8 cellular contexts compared by ENCODE assay signal in the genomic region with DNA sequence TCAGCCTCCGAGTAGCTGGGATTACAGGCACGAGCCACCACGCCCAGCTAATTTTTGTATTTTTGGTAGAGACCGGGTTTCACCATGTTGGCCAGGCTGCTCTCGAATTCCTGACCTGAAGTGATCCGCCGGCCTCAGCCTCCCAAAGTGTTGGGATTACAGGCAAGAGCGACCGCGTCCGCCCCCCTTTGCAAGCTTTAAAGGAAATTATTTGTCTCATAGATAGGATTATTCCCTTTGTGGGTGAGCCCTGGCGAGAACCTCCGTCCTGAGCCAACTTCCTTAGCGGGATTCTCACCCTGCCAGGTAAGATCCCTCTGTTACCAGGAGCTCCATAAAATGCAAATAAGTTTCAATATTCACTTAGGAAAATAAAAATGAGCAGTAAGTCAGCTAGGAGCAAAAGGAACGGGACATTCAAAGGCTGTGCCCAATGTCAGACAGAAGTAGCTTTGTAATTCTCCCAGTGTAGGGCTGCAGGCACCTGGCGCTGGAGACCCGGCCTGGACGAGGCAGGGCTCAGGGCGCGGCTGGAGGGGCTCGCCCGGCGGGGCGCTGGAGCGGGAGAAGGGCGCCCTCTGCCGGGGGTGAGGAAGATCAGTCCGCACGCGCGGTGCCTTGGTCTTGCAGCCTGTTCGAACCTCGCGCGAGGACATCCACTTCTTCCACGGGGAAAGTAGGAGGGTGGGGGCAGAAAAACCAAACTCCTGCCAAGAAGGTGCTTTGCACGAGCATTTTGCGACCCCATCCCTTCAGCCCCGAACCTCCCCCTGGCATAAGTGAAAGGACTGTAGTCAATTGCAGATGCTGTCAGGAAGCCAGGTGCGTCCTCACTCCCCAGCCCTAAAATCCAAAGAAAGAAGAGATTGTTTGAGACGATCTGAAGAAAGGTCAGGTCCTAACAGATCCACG.
DNase-seq lines count a peak whose midpoint lies in the region; ATAC-seq and TF ChIP-seq lines count a peak whose summit lies in the region.

No MANE protein-coding gene starts in this region.

- TF ChIP-seq POLR2A in GM18505 (IDR thresholded peaks at IDR 0.05; ENCODE audit: borderline replicate concordance, extremely low read depth, insufficient read depth, insufficient read length): no peak

- DNase-seq in NCI-H2227 (lab: John Stamatoyannopoulos, UW; ENCODE audit: unreplicated experiment) (peak; percentile 92), cerebellar cortex (ENCODE audit: low spot score) (peak; percentile 52), kidney tubule cell (ENCODE audit: low spot score) (peak; percentile 66)
- peak; percentile 87 for DNase-seq in activated CD4-positive, CD25-positive, alpha-beta regulatory T cell treated with anti-CD3 and anti-CD28 coated beads, Interleukin-2, amount 50 U/mL, for 72 hours
- DNase-seq in stimulated activated CD4-positive, alpha-beta T cell treated with anti-CD3 and anti-CD28 coated beads, Interleukin-15, amount 100 ng/mL, for 48 hours (ENCODE audit: low read depth in 2 of 2): peak; percentile 53 to 68

- ATAC-seq in GM18505 (IDR thresholded peaks at IDR 0.05; ENCODE audit: unreplicated experiment): peak; percentile 65
- peak; percentile 60 for ATAC-seq in HG03135 (IDR thresholded peaks at IDR 0.05; ENCODE audit: unreplicated experiment)
- ATAC-seq in HG02938 (IDR thresholded peaks at IDR 0.05; ENCODE audit: unreplicated experiment): no peak
